3 cellular contexts compared by ENCODE assay signal in the genomic region with DNA sequence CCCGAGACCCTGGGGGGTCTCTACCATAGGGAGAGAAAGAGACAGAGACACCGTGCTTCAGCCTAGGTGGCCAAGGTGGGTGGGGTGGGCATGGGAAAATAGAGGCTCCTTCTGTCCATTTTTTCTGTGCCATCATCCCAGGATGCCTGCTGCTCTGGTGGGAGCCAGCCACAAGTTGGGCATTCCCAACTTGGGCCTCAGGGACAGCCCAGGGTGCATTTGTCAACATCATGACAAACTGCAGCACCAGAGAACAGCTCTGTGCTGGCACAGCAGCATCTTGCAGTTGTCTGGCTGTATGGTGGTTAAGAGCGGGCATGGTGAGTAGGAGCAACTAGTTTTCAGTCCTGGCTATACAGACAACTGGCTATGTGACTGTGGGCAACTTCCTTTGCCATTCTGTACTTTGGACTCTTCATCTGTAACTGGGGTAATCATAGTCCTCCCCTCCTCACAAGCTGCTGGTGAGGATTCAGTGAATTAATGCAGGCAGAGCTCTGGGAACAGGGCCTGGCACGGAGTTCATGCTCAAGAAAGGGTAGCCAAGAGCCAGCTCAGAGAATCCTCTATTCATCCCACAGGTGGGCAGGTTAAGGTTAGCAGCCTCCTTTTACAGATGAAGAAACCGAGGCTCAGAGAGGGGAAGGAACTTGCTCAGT.
A peak's percentile ranks its signal among the peaks of the same experiment; 100 is the strongest.
TF ChIP-seq lines count a peak whose summit lies in the region.

No MANE protein-coding gene starts in this region.

TF ChIP-seq in GM23338, 12 proteins besides CTCF, POLR2A, EP300 and RAD21 (continues in another document):
- TF ChIP-seq, protein P1, sequence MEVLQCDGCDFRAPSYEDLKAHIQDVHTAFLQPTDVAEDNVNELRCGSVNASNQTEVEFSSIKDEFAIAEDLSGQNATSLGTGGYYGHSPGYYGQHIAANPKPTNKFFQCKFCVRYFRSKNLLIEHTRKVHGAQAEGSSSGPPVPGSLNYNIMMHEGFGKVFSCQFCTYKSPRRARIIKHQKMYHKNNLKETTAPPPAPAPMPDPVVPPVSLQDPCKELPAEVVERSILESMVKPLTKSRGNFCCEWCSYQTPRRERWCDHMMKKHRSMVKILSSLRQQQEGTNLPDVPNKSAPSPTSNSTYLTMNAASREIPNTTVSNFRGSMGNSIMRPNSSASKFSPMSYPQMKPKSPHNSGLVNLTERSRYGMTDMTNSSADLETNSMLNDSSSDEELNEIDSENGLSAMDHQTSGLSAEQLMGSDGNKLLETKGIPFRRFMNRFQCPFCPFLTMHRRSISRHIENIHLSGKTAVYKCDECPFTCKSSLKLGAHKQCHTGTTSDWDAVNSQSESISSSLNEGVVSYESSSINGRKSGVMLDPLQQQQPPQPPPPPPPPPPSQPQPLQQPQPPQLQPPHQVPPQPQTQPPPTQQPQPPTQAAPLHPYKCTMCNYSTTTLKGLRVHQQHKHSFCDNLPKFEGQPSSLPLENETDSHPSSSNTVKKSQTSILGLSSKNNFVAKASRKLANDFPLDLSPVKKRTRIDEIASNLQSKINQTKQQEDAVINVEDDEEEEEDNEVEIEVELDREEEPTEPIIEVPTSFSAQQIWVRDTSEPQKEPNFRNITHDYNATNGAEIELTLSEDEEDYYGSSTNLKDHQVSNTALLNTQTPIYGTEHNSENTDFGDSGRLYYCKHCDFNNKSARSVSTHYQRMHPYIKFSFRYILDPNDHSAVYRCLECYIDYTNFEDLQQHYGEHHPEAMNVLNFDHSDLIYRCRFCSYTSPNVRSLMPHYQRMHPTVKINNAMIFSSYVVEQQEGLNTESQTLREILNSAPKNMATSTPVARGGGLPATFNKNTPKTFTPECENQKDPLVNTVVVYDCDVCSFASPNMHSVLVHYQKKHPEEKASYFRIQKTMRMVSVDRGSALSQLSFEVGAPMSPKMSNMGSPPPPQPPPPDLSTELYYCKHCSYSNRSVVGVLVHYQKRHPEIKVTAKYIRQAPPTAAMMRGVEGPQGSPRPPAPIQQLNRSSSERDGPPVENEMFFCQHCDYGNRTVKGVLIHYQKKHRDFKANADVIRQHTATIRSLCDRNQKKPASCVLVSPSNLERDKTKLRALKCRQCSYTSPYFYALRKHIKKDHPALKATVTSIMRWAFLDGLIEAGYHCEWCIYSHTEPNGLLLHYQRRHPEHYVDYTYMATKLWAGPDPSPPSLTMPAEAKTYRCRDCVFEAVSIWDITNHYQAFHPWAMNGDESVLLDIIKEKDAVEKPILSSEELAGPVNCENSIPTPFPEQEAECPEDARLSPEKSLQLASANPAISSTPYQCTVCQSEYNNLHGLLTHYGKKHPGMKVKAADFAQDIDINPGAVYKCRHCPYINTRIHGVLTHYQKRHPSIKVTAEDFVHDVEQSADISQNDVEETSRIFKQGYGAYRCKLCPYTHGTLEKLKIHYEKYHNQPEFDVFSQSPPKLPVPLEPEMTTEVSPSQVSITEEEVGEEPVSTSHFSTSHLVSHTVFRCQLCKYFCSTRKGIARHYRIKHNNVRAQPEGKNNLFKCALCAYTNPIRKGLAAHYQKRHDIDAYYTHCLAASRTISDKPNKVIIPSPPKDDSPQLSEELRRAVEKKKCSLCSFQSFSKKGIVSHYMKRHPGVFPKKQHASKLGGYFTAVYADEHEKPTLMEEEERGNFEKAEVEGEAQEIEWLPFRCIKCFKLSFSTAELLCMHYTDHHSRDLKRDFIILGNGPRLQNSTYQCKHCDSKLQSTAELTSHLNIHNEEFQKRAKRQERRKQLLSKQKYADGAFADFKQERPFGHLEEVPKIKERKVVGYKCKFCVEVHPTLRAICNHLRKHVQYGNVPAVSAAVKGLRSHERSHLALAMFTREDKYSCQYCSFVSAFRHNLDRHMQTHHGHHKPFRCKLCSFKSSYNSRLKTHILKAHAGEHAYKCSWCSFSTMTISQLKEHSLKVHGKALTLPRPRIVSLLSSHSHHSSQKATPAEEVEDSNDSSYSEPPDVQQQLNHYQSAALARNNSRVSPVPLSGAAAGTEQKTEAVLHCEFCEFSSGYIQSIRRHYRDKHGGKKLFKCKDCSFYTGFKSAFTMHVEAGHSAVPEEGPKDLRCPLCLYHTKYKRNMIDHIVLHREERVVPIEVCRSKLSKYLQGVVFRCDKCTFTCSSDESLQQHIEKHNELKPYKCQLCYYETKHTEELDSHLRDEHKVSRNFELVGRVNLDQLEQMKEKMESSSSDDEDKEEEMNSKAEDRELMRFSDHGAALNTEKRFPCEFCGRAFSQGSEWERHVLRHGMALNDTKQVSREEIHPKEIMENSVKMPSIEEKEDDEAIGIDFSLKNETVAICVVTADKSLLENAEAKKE (CRISPR knock-in tag; IDR thresholded peaks at IDR 0.05): no peak
- TF ChIP-seq NANOG (IDR thresholded peaks at IDR 0.05; ENCODE audit: borderline replicate concordance): no peak

TF ChIP-seq in HepG2, 621 proteins besides CTCF, POLR2A, EP300 and RAD21 (continued from another document):
- TF ChIP-seq HNF4A (CRISPR knock-in tag; IDR thresholded peaks at IDR 0.05): peak; percentile 56; the same call in 1 of the 2 replicates
- peak; percentile 42; the same call in 1 of the 2 replicates for TF ChIP-seq ZNF263 (CRISPR knock-in tag; IDR thresholded peaks at IDR 0.05)
- TF ChIP-seq HNRNPL (IDR thresholded peaks at IDR 0.05; ENCODE audit: low read depth, low read length): 0 out of 2 replicates have a peak, but pooled peaks have one; percentile 15
- TF ChIP-seq POGZ (CRISPR knock-in tag; IDR thresholded peaks at IDR 0.05): no peak
- TF ChIP-seq ZNF235 (CRISPR knock-in tag; IDR thresholded peaks at IDR 0.05; ENCODE audit: borderline replicate concordance): no peak
- no peak for TF ChIP-seq HDAC2 (CRISPR knock-in tag; IDR thresholded peaks at IDR 0.05)
TF ChIP-seq in HepG2: peak in this region for 3.

TF ChIP-seq in SK-N-SH, 30 proteins besides CTCF, POLR2A, EP300 and RAD21:
- TF ChIP-seq, protein P2, sequence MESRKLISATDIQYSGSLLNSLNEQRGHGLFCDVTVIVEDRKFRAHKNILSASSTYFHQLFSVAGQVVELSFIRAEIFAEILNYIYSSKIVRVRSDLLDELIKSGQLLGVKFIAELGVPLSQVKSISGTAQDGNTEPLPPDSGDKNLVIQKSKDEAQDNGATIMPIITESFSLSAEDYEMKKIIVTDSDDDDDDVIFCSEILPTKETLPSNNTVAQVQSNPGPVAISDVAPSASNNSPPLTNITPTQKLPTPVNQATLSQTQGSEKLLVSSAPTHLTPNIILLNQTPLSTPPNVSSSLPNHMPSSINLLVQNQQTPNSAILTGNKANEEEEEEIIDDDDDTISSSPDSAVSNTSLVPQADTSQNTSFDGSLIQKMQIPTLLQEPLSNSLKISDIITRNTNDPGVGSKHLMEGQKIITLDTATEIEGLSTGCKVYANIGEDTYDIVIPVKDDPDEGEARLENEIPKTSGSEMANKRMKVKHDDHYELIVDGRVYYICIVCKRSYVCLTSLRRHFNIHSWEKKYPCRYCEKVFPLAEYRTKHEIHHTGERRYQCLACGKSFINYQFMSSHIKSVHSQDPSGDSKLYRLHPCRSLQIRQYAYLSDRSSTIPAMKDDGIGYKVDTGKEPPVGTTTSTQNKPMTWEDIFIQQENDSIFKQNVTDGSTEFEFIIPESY (IDR thresholded peaks at IDR 0.05; ENCODE audit: borderline replicate concordance, low read depth): no peak
- TF ChIP-seq, protein P3, sequence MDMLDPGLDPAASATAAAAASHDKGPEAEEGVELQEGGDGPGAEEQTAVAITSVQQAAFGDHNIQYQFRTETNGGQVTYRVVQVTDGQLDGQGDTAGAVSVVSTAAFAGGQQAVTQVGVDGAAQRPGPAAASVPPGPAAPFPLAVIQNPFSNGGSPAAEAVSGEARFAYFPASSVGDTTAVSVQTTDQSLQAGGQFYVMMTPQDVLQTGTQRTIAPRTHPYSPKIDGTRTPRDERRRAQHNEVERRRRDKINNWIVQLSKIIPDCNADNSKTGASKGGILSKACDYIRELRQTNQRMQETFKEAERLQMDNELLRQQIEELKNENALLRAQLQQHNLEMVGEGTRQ (IDR thresholded peaks at IDR 0.05; ENCODE audit: borderline replicate concordance, low read depth, low read length): no peak
- TF ChIP-seq GABPA (IDR thresholded peaks at IDR 0.05; ENCODE audit: low read depth) (no peak), TEAD4 (IDR thresholded peaks at IDR 0.05; ENCODE audit: borderline replicate concordance, insufficient read depth) (no peak), MXI1 (IDR thresholded peaks at IDR 0.05; ENCODE audit: low read depth, low read length) (no peak), TCF12 (IDR thresholded peaks at IDR 0.05) (no peak), YY1 (IDR thresholded peaks at IDR 0.05; ENCODE audit: low read depth) (no peak), FOXJ3 (CRISPR knock-in tag; IDR thresholded peaks at IDR 0.05) (no peak), FOSL2 (IDR thresholded peaks at IDR 0.05; ENCODE audit: borderline replicate concordance, low read depth) (no peak), GATA2 (CRISPR knock-in tag; IDR thresholded peaks at IDR 0.05) (no peak), NRF1 (IDR thresholded peaks at IDR 0.05; ENCODE audit: low read depth, low read length) (no peak), TAF1 (IDR thresholded peaks at IDR 0.05; ENCODE audit: borderline replicate concordance, low read depth, low read length) (no peak)
- TF ChIP-seq, protein P4, sequence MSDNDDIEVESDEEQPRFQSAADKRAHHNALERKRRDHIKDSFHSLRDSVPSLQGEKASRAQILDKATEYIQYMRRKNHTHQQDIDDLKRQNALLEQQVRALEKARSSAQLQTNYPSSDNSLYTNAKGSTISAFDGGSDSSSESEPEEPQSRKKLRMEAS (IDR thresholded peaks at IDR 0.05; ENCODE audit: low read depth): no peak
- TF ChIP-seq, protein P5, sequence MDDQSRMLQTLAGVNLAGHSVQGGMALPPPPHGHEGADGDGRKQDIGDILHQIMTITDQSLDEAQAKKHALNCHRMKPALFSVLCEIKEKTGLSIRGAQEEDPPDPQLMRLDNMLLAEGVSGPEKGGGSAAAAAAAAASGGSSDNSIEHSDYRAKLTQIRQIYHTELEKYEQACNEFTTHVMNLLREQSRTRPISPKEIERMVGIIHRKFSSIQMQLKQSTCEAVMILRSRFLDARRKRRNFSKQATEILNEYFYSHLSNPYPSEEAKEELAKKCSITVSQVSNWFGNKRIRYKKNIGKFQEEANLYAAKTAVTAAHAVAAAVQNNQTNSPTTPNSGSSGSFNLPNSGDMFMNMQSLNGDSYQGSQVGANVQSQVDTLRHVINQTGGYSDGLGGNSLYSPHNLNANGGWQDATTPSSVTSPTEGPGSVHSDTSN (IDR thresholded peaks at IDR 0.05): no peak
